1 cellular context compared by ENCODE assay signal in the genomic region with DNA sequence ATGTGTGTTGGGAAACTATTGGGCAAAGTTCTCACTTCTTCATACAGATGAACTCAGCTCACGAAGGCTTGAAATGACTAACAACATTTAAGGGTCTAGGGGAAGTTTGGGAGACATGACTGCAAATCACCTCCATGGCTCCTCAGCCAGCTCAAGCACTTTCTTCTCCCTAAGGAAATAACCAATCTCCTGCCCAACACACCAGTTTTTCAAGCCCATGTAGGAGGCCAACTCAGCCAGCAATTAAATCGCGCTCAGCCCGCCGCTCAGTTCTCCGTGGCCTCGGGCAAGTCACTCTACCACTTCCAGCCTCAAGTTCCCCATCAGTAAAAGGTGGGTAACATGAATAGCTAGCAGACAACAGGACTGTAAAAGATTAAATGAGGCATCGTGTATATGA.
TF ChIP-seq lines count a peak whose summit lies in the region.

No MANE protein-coding gene starts in this region.

TF ChIP-seq in GM23338, 12 proteins besides CTCF, POLR2A, EP300 and RAD21 (continued from another document):
- TF ChIP-seq ZNF462 (CRISPR knock-in tag; IDR thresholded peaks at IDR 0.05), result no peak
- no peak for TF ChIP-seq ZNF114 (CRISPR knock-in tag; IDR thresholded peaks at IDR 0.05)
- no peak for TF ChIP-seq ZNF331 (CRISPR knock-in tag; IDR thresholded peaks at IDR 0.05; ENCODE audit: low read depth)
- TF ChIP-seq, protein P1, sequence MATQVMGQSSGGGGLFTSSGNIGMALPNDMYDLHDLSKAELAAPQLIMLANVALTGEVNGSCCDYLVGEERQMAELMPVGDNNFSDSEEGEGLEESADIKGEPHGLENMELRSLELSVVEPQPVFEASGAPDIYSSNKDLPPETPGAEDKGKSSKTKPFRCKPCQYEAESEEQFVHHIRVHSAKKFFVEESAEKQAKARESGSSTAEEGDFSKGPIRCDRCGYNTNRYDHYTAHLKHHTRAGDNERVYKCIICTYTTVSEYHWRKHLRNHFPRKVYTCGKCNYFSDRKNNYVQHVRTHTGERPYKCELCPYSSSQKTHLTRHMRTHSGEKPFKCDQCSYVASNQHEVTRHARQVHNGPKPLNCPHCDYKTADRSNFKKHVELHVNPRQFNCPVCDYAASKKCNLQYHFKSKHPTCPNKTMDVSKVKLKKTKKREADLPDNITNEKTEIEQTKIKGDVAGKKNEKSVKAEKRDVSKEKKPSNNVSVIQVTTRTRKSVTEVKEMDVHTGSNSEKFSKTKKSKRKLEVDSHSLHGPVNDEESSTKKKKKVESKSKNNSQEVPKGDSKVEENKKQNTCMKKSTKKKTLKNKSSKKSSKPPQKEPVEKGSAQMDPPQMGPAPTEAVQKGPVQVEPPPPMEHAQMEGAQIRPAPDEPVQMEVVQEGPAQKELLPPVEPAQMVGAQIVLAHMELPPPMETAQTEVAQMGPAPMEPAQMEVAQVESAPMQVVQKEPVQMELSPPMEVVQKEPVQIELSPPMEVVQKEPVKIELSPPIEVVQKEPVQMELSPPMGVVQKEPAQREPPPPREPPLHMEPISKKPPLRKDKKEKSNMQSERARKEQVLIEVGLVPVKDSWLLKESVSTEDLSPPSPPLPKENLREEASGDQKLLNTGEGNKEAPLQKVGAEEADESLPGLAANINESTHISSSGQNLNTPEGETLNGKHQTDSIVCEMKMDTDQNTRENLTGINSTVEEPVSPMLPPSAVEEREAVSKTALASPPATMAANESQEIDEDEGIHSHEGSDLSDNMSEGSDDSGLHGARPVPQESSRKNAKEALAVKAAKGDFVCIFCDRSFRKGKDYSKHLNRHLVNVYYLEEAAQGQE (IDR thresholded peaks at IDR 0.05; ENCODE audit: unreplicated experiment), result no peak
- TF ChIP-seq JUNB (IDR thresholded peaks at IDR 0.05; ENCODE audit: unreplicated experiment), result no peak
- no peak for TF ChIP-seq EZH2 (IDR thresholded peaks at IDR 0.05; ENCODE audit: low read depth, unreplicated experiment)
